In genomic region chr10:99661370-99661749, GRCh38 we compare ENCODE assay signal across 11 cellular contexts. TPM values are rescaled to one million over a fixed set of nuclear protein-coding genes. Genes with fewer than 3 reads are reported as not detected.
DNase-seq lines count a peak whose midpoint lies in the region; TF ChIP-seq lines count a peak whose summit lies in the region.
"Had no signal": no experiment of that assay in that cellular context is flagged by ENCODE, and none has a peak within 500 bp of the region (broad histone marks: within the 10 kb centered on the region; RNA-seq: fewer than 3 reads in every experiment).

No MANE protein-coding gene starts in this region.

- H3K9me3 Mint-ChIP-seq in nephron progenitor cell: no peaks in the 10 kb centered on the region
- H3K9me3 Mint-ChIP-seq in activated T-cell treated with anti-CD3 and anti-CD28 coated beads, Interleukin-2, amount 50 U/mL, for 24 hours: no peaks in the 10 kb centered on the region
- no peaks in the 10 kb centered on the region for H3K9me3 Mint-ChIP-seq in mesothelial cell of epicardium

- peak overlapping the region; percentile 76 for H3K4me3 ChIP-seq in endocrine pancreas (ENCODE audit: control insufficient read depth, insufficient read depth, low read length)
- H3K4me3 ChIP-seq: lower lobe of right lung had no signal

- H3K4me1 Mint-ChIP-seq in nephron progenitor cell (peaks cover 20% of the 10 kb centered on the region), mesothelial cell of epicardium (peaks cover 21% of the 10 kb centered on the region)
- peaks cover 29% of the 10 kb centered on the region for H3K4me1 Mint-ChIP-seq in activated T-cell treated with anti-CD3 and anti-CD28 coated beads, Interleukin-2, amount 50 U/mL, for 24 hours (ENCODE audit: low read depth)

- no peak overlapping the region for H3K9ac ChIP-seq in endocrine pancreas (ENCODE audit: control insufficient read depth, insufficient read depth, low read length)

- H3K4me3 Mint-ChIP-seq in nephron progenitor cell (peak overlapping the region; percentile 54), mesothelial cell of epicardium (no peak overlapping the region)
- H3K4me3 Mint-ChIP-seq in activated T-cell treated with anti-CD3 and anti-CD28 coated beads, Interleukin-2, amount 50 U/mL, for 24 hours: no peak overlapping the region

- DNase-seq in EH (ENCODE audit: low read depth) (peak; percentile 91), RKO (ENCODE audit: low spot score) (peak; percentile 99), nephron progenitor cell (no peak), mesothelial cell of epicardium (ENCODE audit: low spot score in 2 of 2, unreplicated experiment in 2 of 2) (no peak), DMS153 (lab: John Stamatoyannopoulos, UW) (no peak), NCI-H82 (lab: John Stamatoyannopoulos, UW) (no peak)
- DNase-seq in activated T-cell treated with anti-CD3 and anti-CD28 coated beads, Interleukin-2, amount 50 U/mL, for 24 hours: no peak
- DNase-seq: activated CD8-positive, alpha-beta memory T cell treated with anti-CD3 and anti-CD28 coated beads, Interleukin-2, amount 50 U/mL, for 48 hours; lower lobe of right lung; stomach had no signal

- H3K36me3 ChIP-seq in endocrine pancreas (ENCODE audit: control insufficient read depth, insufficient read depth, low read length): no peaks in the 10 kb centered on the region

- no peaks in the 10 kb centered on the region for H3K27me3 ChIP-seq in endocrine pancreas (ENCODE audit: control insufficient read depth, insufficient read depth, low read length)
- H3K27me3 ChIP-seq: stomach had no signal

- TF ChIP-seq CTCF in nephron progenitor cell (IDR thresholded peaks at IDR 0.05) (no peak), mesothelial cell of epicardium (IDR thresholded peaks at IDR 0.05; ENCODE audit: unreplicated experiment) (no peak)

- no peak overlapping the region for H3K27ac Mint-ChIP-seq in nephron progenitor cell
- no peak overlapping the region for H3K27ac Mint-ChIP-seq in activated T-cell treated with anti-CD3 and anti-CD28 coated beads, Interleukin-2, amount 50 U/mL, for 24 hours
- H3K27ac Mint-ChIP-seq in mesothelial cell of epicardium: no peak overlapping the region

- peaks cover 29% of the 10 kb centered on the region for H3K27me3 Mint-ChIP-seq in nephron progenitor cell (ENCODE audit: low read depth, poor library complexity)
- peaks cover 6% of the 10 kb centered on the region for H3K27me3 Mint-ChIP-seq in activated T-cell treated with anti-CD3 and anti-CD28 coated beads, Interleukin-2, amount 50 U/mL, for 24 hours
- H3K27me3 Mint-ChIP-seq in mesothelial cell of epicardium (ENCODE audit: low read depth): peaks cover 5% of the 10 kb centered on the region

- H3K4me1 ChIP-seq in endocrine pancreas (ENCODE audit: control insufficient read depth, insufficient read depth, low read length): no peaks in the 10 kb centered on the region

- H3K36me3 Mint-ChIP-seq in nephron progenitor cell (ENCODE audit: low read depth): peaks cover 28% of the 10 kb centered on the region
- H3K36me3 Mint-ChIP-seq in activated T-cell treated with anti-CD3 and anti-CD28 coated beads, Interleukin-2, amount 50 U/mL, for 24 hours (ENCODE audit: low read depth): peaks cover 32% of the 10 kb centered on the region
- peaks cover 14% of the 10 kb centered on the region for H3K36me3 Mint-ChIP-seq in mesothelial cell of epicardium

- H3K9me3 ChIP-seq in endocrine pancreas (ENCODE audit: control insufficient read depth, low read length): no peaks in the 10 kb centered on the region
- H3K9me3 ChIP-seq: lower lobe of right lung, stomach had no signal

RNA-seq across cellular contexts. Expression of gene ENTPD7, which starts 2.1 kb away (rescaled TPM):
- total RNA-seq in mesothelial cell of epicardium: 20.6 to 21.2 TPM (median 21.1 TPM) in 3 replicates

RNA-seq across cellular contexts. Expression of gene SLC25A28, which starts 41.1 kb away (rescaled TPM):
- total RNA-seq in mesothelial cell of epicardium: 41.2 to 44.8 TPM (median 41.4 TPM) in 3 replicates

Comparison
In these comparisons a context has a peak if more than half of its experiments do, and no peak if none do; other contexts are left out.
1. DNase-seq: peak in EH (single experiment) and RKO (single experiment); none in nephron progenitor cell (single experiment), activated T-cell treated with anti-CD3 and anti-CD28 coated beads, Interleukin-2, amount 50 U/mL, for 24 hours (single experiment), mesothelial cell of epicardium (0 of 2), DMS153 (single experiment) and NCI-H82 (single experiment).